In genomic region chr2:234494361-234495075, GRCh38 we compare ENCODE assay signal across 8 cellular contexts. TPM values are rescaled to one million over a fixed set of nuclear protein-coding genes. Genes with fewer than 3 reads are reported as not detected.
DNase-seq lines count a peak whose midpoint lies in the region; FAIRE-seq and TF ChIP-seq lines count a peak whose summit lies in the region.

No MANE protein-coding gene starts in this region.

- DNase-seq in NCI-H1417 (lab: John Stamatoyannopoulos, UW) = peak; percentile 36 to 83 (median 56)
- no peak for DNase-seq in NCI-H1417 treated with DMSO at 0.1 percent for 48 hours (lab: John Stamatoyannopoulos, UW)
- peak; percentile 50 for DNase-seq in NCI-H2196 treated with DMSO at 0.1 percent for 48 hours (lab: John Stamatoyannopoulos, UW; ENCODE audit: unreplicated experiment)
- DNase-seq in central memory CD4-positive, alpha-beta T cell = peak; percentile 66
- peak; percentile 20 for DNase-seq in midbrain (lab: John Stamatoyannopoulos, UW)
- no peak for DNase-seq in GM12891 (ENCODE audit: insufficient read length, low spot score)
- DNase-seq in urothelium cell line (ENCODE audit: low spot score) = no peak
- DNase-seq in SIG-M5 treated with dmso at 0.1 percent for 504 hours (lab: John Stamatoyannopoulos, UW; ENCODE audit: unreplicated experiment) = no peak

- no peak for TF ChIP-seq POLR2A in GM12891 (IDR thresholded peaks at IDR 0.05; ENCODE audit: low read depth, low read length)

- no peak for FAIRE-seq in GM12891 (lab: Jason Lieb, UNC)
- FAIRE-seq in urothelium cell line (lab: Jason Lieb, UNC) = no peak

TF ChIP-seq in GM12891, 5 proteins besides CTCF, POLR2A, EP300 and RAD21:
- TF ChIP-seq TAF1 (IDR thresholded peaks at IDR 0.05; ENCODE audit: low read depth, low read length) (no peak), SPI1 (IDR thresholded peaks at IDR 0.05; ENCODE audit: low read depth, low read length) (no peak), PAX5 (IDR thresholded peaks at IDR 0.05; ENCODE audit: insufficient read depth, low read length, severe bottlenecking) (no peak), POU2F2 (IDR thresholded peaks at IDR 0.05; ENCODE audit: low read depth, low read length) (no peak), POLR2AphosphoS5 (IDR thresholded peaks at IDR 0.05; ENCODE audit: low read depth, low read length) (no peak)

RNA-seq across cellular contexts. Expression of gene ARL4C, which starts 2.4 kb away (rescaled TPM):
- polyA plus RNA-seq in GM12891 (2012; ENCODE audit: low read depth, missing spikeins) = 5.1 TPM

Comparison
In these comparisons a context has a peak if more than half of its experiments do, and no peak if none do; other contexts are left out.
1. DNase-seq: peak in NCI-H1417 (3 of 3), NCI-H2196 treated with DMSO at 0.1 percent for 48 hours (single experiment), central memory CD4-positive, alpha-beta T cell (single experiment) and midbrain (single experiment); none in NCI-H1417 treated with DMSO at 0.1 percent for 48 hours (single experiment), GM12891 (single experiment), urothelium cell line (single experiment) and SIG-M5 treated with dmso at 0.1 percent for 504 hours (single experiment).